ENCODE assay signal across 11 cellular contexts in genomic region chr6:167906899-167907298, GRCh38.
A peak's percentile ranks its signal among the peaks of the same experiment; 100 is the strongest.
DNase-seq lines count a peak whose midpoint lies in the region; ATAC-seq and TF ChIP-seq lines count a peak whose summit lies in the region.
"Had no signal": no experiment of that assay in that cellular context is flagged by ENCODE, and none has a peak within 500 bp of the region (broad histone marks: within the 10 kb centered on the region; RNA-seq: fewer than 3 reads in every experiment).

No MANE protein-coding gene starts in this region.

- 0 out of 4 replicates have a peak, but pooled peaks of 1 of the 2 experiments have one; percentile 12 for TF ChIP-seq EP300 in SK-N-SH (IDR thresholded peaks at IDR 0.05; ENCODE audit: borderline replicate concordance in 1 of 2, low read depth in 1 of 2, low read length in 1 of 2)

- H2AFZ ChIP-seq in SK-N-SH (ENCODE audit: low read depth) (no peak overlapping the region), Karpas-422 (ENCODE audit: low read length) (no peak overlapping the region)

- no peak overlapping the region for H3K4ac ChIP-seq in mesendoderm (ENCODE audit: low read depth, low read length)

- peaks cover 0 to 2% (median 0%) of the 10 kb centered on the region in 5 donors for H3K9me3 Mint-ChIP-seq in CD8-positive, alpha-beta memory T cell
- no peaks in the 10 kb centered on the region for H3K9me3 Mint-ChIP-seq in activated T-cell treated with anti-CD3 and anti-CD28 coated beads, Interleukin-2, amount 50 U/mL, for 4 hours
- H3K9me3 Mint-ChIP-seq: stimulated activated memory B cell treated with anti-CD40 and anti-IgM and Interleukin-4, amounts not matched to agents 10 μg/mL and 1 μg/mL and 100 μg/mL, for 72 hours had no signal

- H3K36me3 ChIP-seq in SK-N-SH (replicated peaks in 1 of 2; ENCODE audit: control insufficient read depth in 1 of 2, insufficient read depth in 2 of 2, low read length in 1 of 2) = peaks cover 19 to 34% of the 10 kb centered on the region in 2 experiments
- peaks cover 4% of the 10 kb centered on the region for H3K36me3 ChIP-seq in mesendoderm (ENCODE audit: control insufficient read depth, insufficient read depth, low read length)
- H3K36me3 ChIP-seq in CD8-positive, alpha-beta memory T cell (ENCODE audit: insufficient read depth, low read length) = no peaks in the 10 kb centered on the region
- H3K36me3 ChIP-seq in MG63 = no peaks in the 10 kb centered on the region; the same call in 1 of the 2 replicates
- H3K36me3 ChIP-seq in Karpas-422 (ENCODE audit: insufficient read depth, low read length) = no peaks in the 10 kb centered on the region

- H3K27me3 ChIP-seq in SK-N-SH (ENCODE audit: insufficient read depth) = no peaks in the 10 kb centered on the region
- H3K27me3 ChIP-seq in mesendoderm (ENCODE audit: insufficient read depth, low read length, poor library complexity) = no peaks in the 10 kb centered on the region
- H3K27me3 ChIP-seq in CD8-positive, alpha-beta memory T cell (ENCODE audit: insufficient read depth, low read length, poor library complexity, severe bottlenecking) = no peaks in the 10 kb centered on the region
- no peaks in the 10 kb centered on the region for H3K27me3 ChIP-seq in MG63
- H3K27me3 ChIP-seq in Karpas-422 (ENCODE audit: low read length) = no peaks in the 10 kb centered on the region

- H3K4me1 ChIP-seq in SK-N-SH (ENCODE audit: control insufficient read depth in 1 of 2, insufficient read depth in 2 of 2, low read depth in 1 of 2, low read length in 1 of 2) (peaks cover 0 to 7% of the 10 kb centered on the region in 2 experiments; a peak in 2 of 4 replicates), mesendoderm (ENCODE audit: control insufficient read depth, low read depth, low read length) (no peaks in the 10 kb centered on the region), Karpas-422 (ENCODE audit: low read length) (peaks cover 12% of the 10 kb centered on the region)
- no peaks in the 10 kb centered on the region for H3K4me1 ChIP-seq in CD8-positive, alpha-beta memory T cell (ENCODE audit: insufficient read depth, low read length)

- H3K23ac ChIP-seq in mesendoderm (ENCODE audit: low read length) = no peak overlapping the region

- no peak overlapping the region for H4K8ac ChIP-seq in mesendoderm (ENCODE audit: low read depth, low read length)

- H3K9me2 ChIP-seq in SK-N-SH = no peaks in the 10 kb centered on the region
- no peaks in the 10 kb centered on the region for H3K9me2 ChIP-seq in Karpas-422 (replicated peaks; ENCODE audit: insufficient read depth, low read length)

- H3K18ac ChIP-seq in mesendoderm (ENCODE audit: low read length) = no peak overlapping the region

- H3K79me2 ChIP-seq in SK-N-SH (ENCODE audit: insufficient read depth) (no peaks in the 10 kb centered on the region), mesendoderm (ENCODE audit: control insufficient read depth, insufficient read depth, low read length) (no peaks in the 10 kb centered on the region), Karpas-422 (ENCODE audit: low read length) (no peaks in the 10 kb centered on the region)

- DNase-seq in C1 segment of cervical spinal cord (lab: John Stamatoyannopoulos, UW) = peak in 10 of 14 donors; percentile 8 to 83 (median 48)
- DNase-seq in SK-N-SH = peak; percentile 62
- peak; percentile 4 for DNase-seq in fibroblast of the aortic adventitia (ENCODE audit: low read depth)
- peak; percentile 26 for DNase-seq in mesendoderm
- DNase-seq in CD8-positive, alpha-beta memory T cell = no peak
- no peak for DNase-seq in activated T-cell treated with anti-CD3 and anti-CD28 coated beads, Interleukin-2, amount 50 U/mL, for 4 hours
- no peak for DNase-seq in MG63
- DNase-seq in Karpas-422 = no peak
- DNase-seq: NCI-H69, T1000 had no signal

- peak; percentile 36 for TF ChIP-seq RAD21 in SK-N-SH (IDR thresholded peaks at IDR 0.05; ENCODE audit: low read length)

- H2BK15ac ChIP-seq in mesendoderm (replicated peaks; ENCODE audit: low read depth) = no peak overlapping the region

- H2AK5ac ChIP-seq in mesendoderm (ENCODE audit: low read length) = no peak overlapping the region

- H3K79me1 ChIP-seq in mesendoderm (ENCODE audit: low read length) = peaks cover 4% of the 10 kb centered on the region

- no peak overlapping the region for H2BK120ac ChIP-seq in mesendoderm (ENCODE audit: low read depth, low read length)

- H3K27ac ChIP-seq in SK-N-SH (ENCODE audit: low read depth in 2 of 2, low read length in 1 of 2) = peak overlapping the region in 1 of 2 experiments; percentile 64; a peak in 2 of 4 replicates
- no peak overlapping the region for H3K27ac ChIP-seq in mesendoderm (ENCODE audit: low read depth, low read length)
- no peak overlapping the region for H3K27ac ChIP-seq in CD8-positive, alpha-beta memory T cell (ENCODE audit: low read depth, low read length)
- H3K27ac ChIP-seq in Karpas-422 (ENCODE audit: low read length) = no peak overlapping the region

- H3K56ac ChIP-seq in mesendoderm (ENCODE audit: low read length) = no peak overlapping the region

- H3K4me3 ChIP-seq in SK-N-SH (ENCODE audit: low read depth in 2 of 2, low read length in 1 of 2) = no peak overlapping the region; a peak in 1 of 4 replicates
- H3K4me3 ChIP-seq in fibroblast of the aortic adventitia (ENCODE audit: low read depth, low read length) = no peak overlapping the region
- H3K4me3 ChIP-seq in mesendoderm (ENCODE audit: low read length) = no peak overlapping the region
- H3K4me3 ChIP-seq in CD8-positive, alpha-beta memory T cell (ENCODE audit: low read length) = no peak overlapping the region
- H3K4me3 ChIP-seq in MG63 = no peak overlapping the region
- H3K4me3 ChIP-seq in Karpas-422 (ENCODE audit: low read length) = no peak overlapping the region

- H3K27me3 Mint-ChIP-seq in CD8-positive, alpha-beta memory T cell = no peaks in the 10 kb centered on the region
- peaks cover 1% of the 10 kb centered on the region for H3K27me3 Mint-ChIP-seq in activated T-cell treated with anti-CD3 and anti-CD28 coated beads, Interleukin-2, amount 50 U/mL, for 4 hours (ENCODE audit: low read depth)
- H3K27me3 Mint-ChIP-seq: stimulated activated memory B cell treated with anti-CD40 and anti-IgM and Interleukin-4, amounts not matched to agents 10 μg/mL and 1 μg/mL and 100 μg/mL, for 72 hours had no signal

- no peaks in the 10 kb centered on the region for H3F3A ChIP-seq in SK-N-SH (replicated peaks; ENCODE audit: insufficient read depth)

- TF ChIP-seq CTCF in SK-N-SH (IDR thresholded peaks at IDR 0.05) = no peak
- TF ChIP-seq CTCF in fibroblast of the aortic adventitia (IDR thresholded peaks at IDR 0.05; ENCODE audit: insufficient read depth, low read length) = no peak

- H4K20me1 ChIP-seq in SK-N-SH (ENCODE audit: insufficient read depth) (no peaks in the 10 kb centered on the region), Karpas-422 (ENCODE audit: insufficient read depth, low read depth, low read length) (no peaks in the 10 kb centered on the region)

- H2BK5ac ChIP-seq in mesendoderm (ENCODE audit: low read length) = no peak overlapping the region

- WGBS in SK-N-SH (ENCODE audit: low lambda C conversion rate) = 31% methylated on average over 10 of the region's 10 CpGs
- WGBS in mesendoderm (ENCODE audit: extremely low coverage, insufficient coverage, low lambda C conversion rate) = no CpG with 5 or more reads among the region's 10 CpGs

- no peak overlapping the region for H4K5ac ChIP-seq in mesendoderm (ENCODE audit: low read length)

- no peak overlapping the region for H3K4me3 Mint-ChIP-seq in CD8-positive, alpha-beta memory T cell
- no peak overlapping the region for H3K4me3 Mint-ChIP-seq in activated T-cell treated with anti-CD3 and anti-CD28 coated beads, Interleukin-2, amount 50 U/mL, for 4 hours
- H3K4me3 Mint-ChIP-seq: stimulated activated memory B cell treated with anti-CD40 and anti-IgM and Interleukin-4, amounts not matched to agents 10 μg/mL and 1 μg/mL and 100 μg/mL, for 72 hours had no signal

- H3K4me2 ChIP-seq in SK-N-SH (no peak overlapping the region), mesendoderm (ENCODE audit: low read length) (no peak overlapping the region), Karpas-422 (ENCODE audit: low read depth, low read length, poor library complexity, severe bottlenecking) (no peak overlapping the region)

- peaks cover 0 to 6% (median 5%) of the 10 kb centered on the region in 3 donors for H3K36me3 Mint-ChIP-seq in CD8-positive, alpha-beta memory T cell
- H3K36me3 Mint-ChIP-seq in activated T-cell treated with anti-CD3 and anti-CD28 coated beads, Interleukin-2, amount 50 U/mL, for 4 hours (ENCODE audit: insufficient read depth) = no peaks in the 10 kb centered on the region

- POLR2A ChIA-PET in SK-N-SH (lab: Yijun Ruan, JAX) = interaction anchor here (0.6 kb wide), 1 partner anchor 76 kb away, joined by 8 read pairs; no protein-coding TSS in a partner anchor
- POLR2A ChIA-PET in CD8-positive, alpha-beta memory T cell (lab: Charles Lee) = no interaction called here

- CTCF ChIA-PET in SK-N-SH (lab: Yijun Ruan, JAX) = interaction anchor here (0.6 to 4.0 kb wide), 18 partner anchors 11 to 631 kb away, joined by 3 to 25 read pairs (median 4); no protein-coding TSS in a partner anchor
- CTCF ChIA-PET in CD8-positive, alpha-beta memory T cell (lab: Charles Lee) = no interaction called here

- ATAC-seq in activated T-cell treated with anti-CD3 and anti-CD28 coated beads, Interleukin-2, amount 50 U/mL, for 4 hours = no peak
- ATAC-seq: stimulated activated memory B cell treated with anti-CD40 and anti-IgM and Interleukin-4, amounts not matched to agents 10 μg/mL and 1 μg/mL and 100 μg/mL, for 72 hours had no signal

- no peak overlapping the region for H3K27ac Mint-ChIP-seq in CD8-positive, alpha-beta memory T cell
- H3K27ac Mint-ChIP-seq: stimulated activated memory B cell treated with anti-CD40 and anti-IgM and Interleukin-4, amounts not matched to agents 10 μg/mL and 1 μg/mL and 100 μg/mL, for 72 hours had no signal

- H3K9me3 ChIP-seq in SK-N-SH (no peaks in the 10 kb centered on the region), MG63 (no peaks in the 10 kb centered on the region), Karpas-422 (ENCODE audit: low read length) (no peaks in the 10 kb centered on the region)
- no peaks in the 10 kb centered on the region for H3K9me3 ChIP-seq in CD8-positive, alpha-beta memory T cell (ENCODE audit: low read length)

- H3K9ac ChIP-seq in SK-N-SH (no peak overlapping the region), mesendoderm (ENCODE audit: low read length) (no peak overlapping the region), Karpas-422 (ENCODE audit: low read length) (no peak overlapping the region)

- H3K4me1 Mint-ChIP-seq in CD8-positive, alpha-beta memory T cell = no peaks in the 10 kb centered on the region
- H3K4me1 Mint-ChIP-seq in activated T-cell treated with anti-CD3 and anti-CD28 coated beads, Interleukin-2, amount 50 U/mL, for 4 hours (ENCODE audit: low read depth) = no peaks in the 10 kb centered on the region

TF ChIP-seq in SK-N-SH, 30 proteins besides CTCF, POLR2A, EP300 and RAD21 (continues in another document):
- TF ChIP-seq TAF1 (IDR thresholded peaks at IDR 0.05; ENCODE audit: borderline replicate concordance, low read depth, low read length) = no peak
- TF ChIP-seq MEF2A (IDR thresholded peaks at IDR 0.05; ENCODE audit: borderline replicate concordance, low read depth) = no peak

Comparison
In these comparisons a context has a peak if more than half of its experiments do, and no peak if none do; other contexts are left out.
1. DNase-seq: peak in C1 segment of cervical spinal cord (10 of 14), SK-N-SH (single experiment), fibroblast of the aortic adventitia (single experiment) and mesendoderm (single experiment); none in CD8-positive, alpha-beta memory T cell (0 of 5), activated T-cell treated with anti-CD3 and anti-CD28 coated beads, Interleukin-2, amount 50 U/mL, for 4 hours (single experiment), MG63 (single experiment) and Karpas-422 (single experiment).